Comparison of ENCODE assay signal across 1 cellular context in genomic region chr3:196287405-196288140, GRCh38.
TF ChIP-seq lines count a peak whose summit lies in the region.

Gene PCYT1A (minus strand): TSS chr3:196287726. CDS start chr3:196270531, 17,195 bp downstream.

TF ChIP-seq in HepG2, 621 proteins besides CTCF, POLR2A, EP300 and RAD21 (continued from another document and continues in another):
- TF ChIP-seq, protein P1, sequence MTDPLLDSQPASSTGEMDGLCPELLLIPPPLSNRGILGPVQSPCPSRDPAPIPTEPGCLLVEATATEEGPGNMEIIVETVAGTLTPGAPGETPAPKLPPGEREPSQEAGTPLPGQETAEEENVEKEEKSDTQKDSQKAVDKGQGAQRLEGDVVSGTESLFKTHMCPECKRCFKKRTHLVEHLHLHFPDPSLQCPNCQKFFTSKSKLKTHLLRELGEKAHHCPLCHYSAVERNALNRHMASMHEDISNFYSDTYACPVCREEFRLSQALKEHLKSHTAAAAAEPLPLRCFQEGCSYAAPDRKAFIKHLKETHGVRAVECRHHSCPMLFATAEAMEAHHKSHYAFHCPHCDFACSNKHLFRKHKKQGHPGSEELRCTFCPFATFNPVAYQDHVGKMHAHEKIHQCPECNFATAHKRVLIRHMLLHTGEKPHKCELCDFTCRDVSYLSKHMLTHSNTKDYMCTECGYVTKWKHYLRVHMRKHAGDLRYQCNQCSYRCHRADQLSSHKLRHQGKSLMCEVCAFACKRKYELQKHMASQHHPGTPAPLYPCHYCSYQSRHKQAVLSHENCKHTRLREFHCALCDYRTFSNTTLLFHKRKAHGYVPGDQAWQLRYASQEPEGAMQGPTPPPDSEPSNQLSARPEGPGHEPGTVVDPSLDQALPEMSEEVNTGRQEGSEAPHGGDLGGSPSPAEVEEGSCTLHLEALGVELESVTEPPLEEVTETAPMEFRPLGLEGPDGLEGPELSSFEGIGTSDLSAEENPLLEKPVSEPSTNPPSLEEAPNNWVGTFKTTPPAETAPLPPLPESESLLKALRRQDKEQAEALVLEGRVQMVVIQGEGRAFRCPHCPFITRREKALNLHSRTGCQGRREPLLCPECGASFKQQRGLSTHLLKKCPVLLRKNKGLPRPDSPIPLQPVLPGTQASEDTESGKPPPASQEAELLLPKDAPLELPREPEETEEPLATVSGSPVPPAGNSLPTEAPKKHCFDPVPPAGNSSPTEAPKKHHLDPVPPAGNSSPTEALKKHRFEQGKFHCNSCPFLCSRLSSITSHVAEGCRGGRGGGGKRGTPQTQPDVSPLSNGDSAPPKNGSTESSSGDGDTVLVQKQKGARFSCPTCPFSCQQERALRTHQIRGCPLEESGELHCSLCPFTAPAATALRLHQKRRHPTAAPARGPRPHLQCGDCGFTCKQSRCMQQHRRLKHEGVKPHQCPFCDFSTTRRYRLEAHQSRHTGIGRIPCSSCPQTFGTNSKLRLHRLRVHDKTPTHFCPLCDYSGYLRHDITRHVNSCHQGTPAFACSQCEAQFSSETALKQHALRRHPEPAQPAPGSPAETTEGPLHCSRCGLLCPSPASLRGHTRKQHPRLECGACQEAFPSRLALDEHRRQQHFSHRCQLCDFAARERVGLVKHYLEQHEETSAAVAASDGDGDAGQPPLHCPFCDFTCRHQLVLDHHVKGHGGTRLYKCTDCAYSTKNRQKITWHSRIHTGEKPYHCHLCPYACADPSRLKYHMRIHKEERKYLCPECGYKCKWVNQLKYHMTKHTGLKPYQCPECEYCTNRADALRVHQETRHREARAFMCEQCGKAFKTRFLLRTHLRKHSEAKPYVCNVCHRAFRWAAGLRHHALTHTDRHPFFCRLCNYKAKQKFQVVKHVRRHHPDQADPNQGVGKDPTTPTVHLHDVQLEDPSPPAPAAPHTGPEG (CRISPR knock-in tag; IDR thresholded peaks at IDR 0.05) = peak; percentile 83
- TF ChIP-seq, protein P2, sequence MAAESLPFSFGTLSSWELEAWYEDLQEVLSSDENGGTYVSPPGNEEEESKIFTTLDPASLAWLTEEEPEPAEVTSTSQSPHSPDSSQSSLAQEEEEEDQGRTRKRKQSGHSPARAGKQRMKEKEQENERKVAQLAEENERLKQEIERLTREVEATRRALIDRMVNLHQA (CRISPR knock-in tag; IDR thresholded peaks at IDR 0.05) = no peak
- TF ChIP-seq FOXK1 (CRISPR knock-in tag; IDR thresholded peaks at IDR 0.05; ENCODE audit: borderline replicate concordance, low read depth) = no peak; the same call in 1 of the 2 replicates
- no peak for TF ChIP-seq PAX8 (CRISPR knock-in tag; IDR thresholded peaks at IDR 0.05; ENCODE audit: borderline replicate concordance)
- TF ChIP-seq RFX3 (CRISPR knock-in tag; IDR thresholded peaks at IDR 0.05) = peak; percentile 38; the same call in 1 of the 2 replicates
- TF ChIP-seq SATB2 (CRISPR knock-in tag; IDR thresholded peaks at IDR 0.05) = no peak
- peak; percentile 89 for TF ChIP-seq YEATS4 (CRISPR knock-in tag; IDR thresholded peaks at IDR 0.05; ENCODE audit: borderline replicate concordance)
- peak; percentile 34; the same call in 1 of the 2 replicates for TF ChIP-seq BRCA1 (CRISPR knock-in tag; IDR thresholded peaks at IDR 0.05)
- TF ChIP-seq MEF2D (CRISPR knock-in tag; IDR thresholded peaks at IDR 0.05) = peak; percentile 75; the same call in 1 of the 2 replicates
- no peak; the same call in 1 of the 2 replicates for TF ChIP-seq FOXO1 (CRISPR knock-in tag; IDR thresholded peaks at IDR 0.05)
- peak; percentile 94 for TF ChIP-seq DMAP1 (CRISPR knock-in tag; IDR thresholded peaks at IDR 0.05)
- TF ChIP-seq KLF12 (CRISPR knock-in tag; IDR thresholded peaks at IDR 0.05; ENCODE audit: borderline replicate concordance) = peak; percentile 89; the same call in 1 of the 2 replicates
- TF ChIP-seq ZNF773 (CRISPR knock-in tag; IDR thresholded peaks at IDR 0.05; ENCODE audit: borderline replicate concordance) = 0 out of 2 replicates have a peak, but pooled peaks have one; percentile 91
- peak; percentile 92 for TF ChIP-seq ZNF841 (CRISPR knock-in tag; IDR thresholded peaks at IDR 0.05; ENCODE audit: borderline replicate concordance)
- TF ChIP-seq KLF13 (CRISPR knock-in tag; IDR thresholded peaks at IDR 0.05) = no peak; the same call in 1 of the 2 replicates
- TF ChIP-seq YY1 (IDR thresholded peaks at IDR 0.05; ENCODE audit: insufficient read depth, insufficient replicate concordance, low read depth, low read length) = peak; percentile 69
- TF ChIP-seq, protein P3, sequence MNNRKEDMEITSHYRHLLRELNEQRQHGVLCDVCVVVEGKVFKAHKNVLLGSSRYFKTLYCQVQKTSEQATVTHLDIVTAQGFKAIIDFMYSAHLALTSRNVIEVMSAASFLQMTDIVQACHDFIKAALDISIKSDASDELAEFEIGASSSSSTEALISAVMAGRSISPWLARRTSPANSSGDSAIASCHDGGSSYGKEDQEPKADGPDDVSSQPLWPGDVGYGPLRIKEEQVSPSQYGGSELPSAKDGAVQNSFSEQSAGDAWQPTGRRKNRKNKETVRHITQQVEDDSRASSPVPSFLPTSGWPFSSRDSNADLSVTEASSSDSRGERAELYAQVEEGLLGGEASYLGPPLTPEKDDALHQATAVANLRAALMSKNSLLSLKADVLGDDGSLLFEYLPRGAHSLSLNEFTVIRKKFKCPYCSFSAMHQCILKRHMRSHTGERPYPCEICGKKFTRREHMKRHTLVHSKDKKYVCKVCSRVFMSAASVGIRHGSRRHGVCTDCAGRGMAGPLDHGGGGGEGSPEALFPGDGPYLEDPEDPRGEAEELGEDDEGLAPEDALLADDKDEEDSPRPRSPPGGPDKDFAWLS (CRISPR knock-in tag; IDR thresholded peaks at IDR 0.05; ENCODE audit: borderline replicate concordance) = no peak
- TF ChIP-seq ISL2 (CRISPR knock-in tag; IDR thresholded peaks at IDR 0.05) = peak; percentile 75; the same call in 1 of the 2 replicates
- TF ChIP-seq EZH2 (conservative IDR thresholded peaks at IDR 0.05; ENCODE audit: low read depth, low read length) = no peak
- no peak for TF ChIP-seq TBP (CRISPR knock-in tag; IDR thresholded peaks at IDR 0.05)
- no peak for TF ChIP-seq NFE2 (CRISPR knock-in tag; IDR thresholded peaks at IDR 0.05)
- no peak for TF ChIP-seq NPAS2 (CRISPR knock-in tag; IDR thresholded peaks at IDR 0.05; ENCODE audit: borderline replicate concordance)
- no peak; the same call in 1 of the 2 replicates for TF ChIP-seq TOPORS (CRISPR knock-in tag; IDR thresholded peaks at IDR 0.05)
- TF ChIP-seq SYNCRIP (IDR thresholded peaks at IDR 0.05; ENCODE audit: insufficient read depth, low read depth, low read length) = no peak
- TF ChIP-seq ZNF512B (CRISPR knock-in tag; IDR thresholded peaks at IDR 0.05; ENCODE audit: borderline replicate concordance) = no peak
- peak; percentile 95 for TF ChIP-seq ZNF292 (CRISPR knock-in tag; IDR thresholded peaks at IDR 0.05; ENCODE audit: borderline replicate concordance, low read depth)
- TF ChIP-seq ZSCAN22 (CRISPR knock-in tag; IDR thresholded peaks at IDR 0.05) = no peak
- TF ChIP-seq SRSF4 (IDR thresholded peaks at IDR 0.05; ENCODE audit: low read depth, low read length, poor library complexity, severe bottlenecking) = no peak
- TF ChIP-seq PPARG (CRISPR knock-in tag; conservative IDR thresholded peaks at IDR 0.05) = peak; percentile 75; the same call in 1 of the 2 replicates
- peak; percentile 88 for TF ChIP-seq ZNF614 (CRISPR knock-in tag; IDR thresholded peaks at IDR 0.05; ENCODE audit: borderline replicate concordance)
- TF ChIP-seq HNF4A (CRISPR knock-in tag; IDR thresholded peaks at IDR 0.05) = peak; percentile 16; the same call in 1 of the 2 replicates
- TF ChIP-seq, protein P4, sequence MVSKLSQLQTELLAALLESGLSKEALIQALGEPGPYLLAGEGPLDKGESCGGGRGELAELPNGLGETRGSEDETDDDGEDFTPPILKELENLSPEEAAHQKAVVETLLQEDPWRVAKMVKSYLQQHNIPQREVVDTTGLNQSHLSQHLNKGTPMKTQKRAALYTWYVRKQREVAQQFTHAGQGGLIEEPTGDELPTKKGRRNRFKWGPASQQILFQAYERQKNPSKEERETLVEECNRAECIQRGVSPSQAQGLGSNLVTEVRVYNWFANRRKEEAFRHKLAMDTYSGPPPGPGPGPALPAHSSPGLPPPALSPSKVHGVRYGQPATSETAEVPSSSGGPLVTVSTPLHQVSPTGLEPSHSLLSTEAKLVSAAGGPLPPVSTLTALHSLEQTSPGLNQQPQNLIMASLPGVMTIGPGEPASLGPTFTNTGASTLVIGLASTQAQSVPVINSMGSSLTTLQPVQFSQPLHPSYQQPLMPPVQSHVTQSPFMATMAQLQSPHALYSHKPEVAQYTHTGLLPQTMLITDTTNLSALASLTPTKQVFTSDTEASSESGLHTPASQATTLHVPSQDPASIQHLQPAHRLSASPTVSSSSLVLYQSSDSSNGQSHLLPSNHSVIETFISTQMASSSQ (IDR thresholded peaks at IDR 0.05; ENCODE audit: low read depth) = no peak
- TF ChIP-seq, protein P4 (CRISPR knock-in tag; IDR thresholded peaks at IDR 0.05; ENCODE audit: borderline replicate concordance) = no peak
- TF ChIP-seq ZFX (CRISPR knock-in tag; IDR thresholded peaks at IDR 0.05; ENCODE audit: low read depth) = peak; percentile 93
- TF ChIP-seq, protein P5, sequence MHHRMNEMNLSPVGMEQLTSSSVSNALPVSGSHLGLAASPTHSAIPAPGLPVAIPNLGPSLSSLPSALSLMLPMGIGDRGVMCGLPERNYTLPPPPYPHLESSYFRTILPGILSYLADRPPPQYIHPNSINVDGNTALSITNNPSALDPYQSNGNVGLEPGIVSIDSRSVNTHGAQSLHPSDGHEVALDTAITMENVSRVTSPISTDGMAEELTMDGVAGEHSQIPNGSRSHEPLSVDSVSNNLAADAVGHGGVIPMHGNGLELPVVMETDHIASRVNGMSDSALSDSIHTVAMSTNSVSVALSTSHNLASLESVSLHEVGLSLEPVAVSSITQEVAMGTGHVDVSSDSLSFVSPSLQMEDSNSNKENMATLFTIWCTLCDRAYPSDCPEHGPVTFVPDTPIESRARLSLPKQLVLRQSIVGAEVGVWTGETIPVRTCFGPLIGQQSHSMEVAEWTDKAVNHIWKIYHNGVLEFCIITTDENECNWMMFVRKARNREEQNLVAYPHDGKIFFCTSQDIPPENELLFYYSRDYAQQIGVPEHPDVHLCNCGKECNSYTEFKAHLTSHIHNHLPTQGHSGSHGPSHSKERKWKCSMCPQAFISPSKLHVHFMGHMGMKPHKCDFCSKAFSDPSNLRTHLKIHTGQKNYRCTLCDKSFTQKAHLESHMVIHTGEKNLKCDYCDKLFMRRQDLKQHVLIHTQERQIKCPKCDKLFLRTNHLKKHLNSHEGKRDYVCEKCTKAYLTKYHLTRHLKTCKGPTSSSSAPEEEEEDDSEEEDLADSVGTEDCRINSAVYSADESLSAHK (CRISPR knock-in tag; IDR thresholded peaks at IDR 0.05; ENCODE audit: borderline replicate concordance) = no peak
- no peak for TF ChIP-seq RCOR2 (CRISPR knock-in tag; IDR thresholded peaks at IDR 0.05)
- peak; percentile 75; the same call in 1 of the 2 replicates for TF ChIP-seq ZNF343 (CRISPR knock-in tag; IDR thresholded peaks at IDR 0.05)
- TF ChIP-seq NFYC (CRISPR knock-in tag; IDR thresholded peaks at IDR 0.05) = peak; percentile 66
- TF ChIP-seq, protein P6, sequence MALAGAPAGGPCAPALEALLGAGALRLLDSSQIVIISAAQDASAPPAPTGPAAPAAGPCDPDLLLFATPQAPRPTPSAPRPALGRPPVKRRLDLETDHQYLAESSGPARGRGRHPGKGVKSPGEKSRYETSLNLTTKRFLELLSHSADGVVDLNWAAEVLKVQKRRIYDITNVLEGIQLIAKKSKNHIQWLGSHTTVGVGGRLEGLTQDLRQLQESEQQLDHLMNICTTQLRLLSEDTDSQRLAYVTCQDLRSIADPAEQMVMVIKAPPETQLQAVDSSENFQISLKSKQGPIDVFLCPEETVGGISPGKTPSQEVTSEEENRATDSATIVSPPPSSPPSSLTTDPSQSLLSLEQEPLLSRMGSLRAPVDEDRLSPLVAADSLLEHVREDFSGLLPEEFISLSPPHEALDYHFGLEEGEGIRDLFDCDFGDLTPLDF (CRISPR knock-in tag; IDR thresholded peaks at IDR 0.05) = no peak
- TF ChIP-seq KLF11 (CRISPR knock-in tag; IDR thresholded peaks at IDR 0.05) = no peak; the same call in 1 of the 2 replicates
- peak; percentile 71 for TF ChIP-seq ZNF256 (CRISPR knock-in tag; conservative IDR thresholded peaks at IDR 0.05)
- peak; percentile 44 for TF ChIP-seq JARID2 (CRISPR knock-in tag; IDR thresholded peaks at IDR 0.05; ENCODE audit: insufficient replicate concordance)
- TF ChIP-seq, protein P7, sequence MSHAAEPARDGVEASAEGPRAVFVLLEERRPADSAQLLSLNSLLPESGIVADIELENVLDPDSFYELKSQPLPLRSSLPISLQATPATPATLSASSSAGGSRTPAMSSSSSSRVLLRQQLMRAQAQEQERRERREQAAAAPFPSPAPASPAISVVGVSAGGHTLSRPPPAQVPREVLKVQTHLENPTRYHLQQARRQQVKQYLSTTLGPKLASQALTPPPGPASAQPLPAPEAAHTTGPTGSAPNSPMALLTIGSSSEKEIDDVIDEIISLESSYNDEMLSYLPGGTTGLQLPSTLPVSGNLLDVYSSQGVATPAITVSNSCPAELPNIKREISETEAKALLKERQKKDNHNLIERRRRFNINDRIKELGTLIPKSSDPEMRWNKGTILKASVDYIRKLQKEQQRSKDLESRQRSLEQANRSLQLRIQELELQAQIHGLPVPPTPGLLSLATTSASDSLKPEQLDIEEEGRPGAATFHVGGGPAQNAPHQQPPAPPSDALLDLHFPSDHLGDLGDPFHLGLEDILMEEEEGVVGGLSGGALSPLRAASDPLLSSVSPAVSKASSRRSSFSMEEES (CRISPR knock-in tag; IDR thresholded peaks at IDR 0.05) = peak; percentile 76
